In genomic region chr3:107431298-107432012, GRCh38 we compare ENCODE assay signal across 8 cellular contexts. TPM values are rescaled to one million over a fixed set of nuclear protein-coding genes. Genes with fewer than 3 reads are reported as not detected.
DNase-seq lines count a peak whose midpoint lies in the region; ATAC-seq and TF ChIP-seq lines count a peak whose summit lies in the region.

No MANE protein-coding gene starts in this region.

- H3K27ac Mint-ChIP-seq in CD8-positive, alpha-beta memory T cell = peak overlapping the region in 6 of 8 donors; percentile 32 to 77 (median 62)
- H3K27ac Mint-ChIP-seq in stimulated activated naive CD8-positive, alpha-beta T cell treated with anti-CD3 and anti-CD28 coated beads, Interleukin-15, Interleukin-2, amounts not matched to agents 100 ng/mL and 50 ng/mL, for 24 hours = peak overlapping the region; percentile 90

- CTCF ChIA-PET in CD8-positive, alpha-beta memory T cell (lab: Charles Lee) = interaction anchor here (0.8 to 4.2 kb wide), 3 partner anchors 11 to 195 kb away, joined by 4 to 35 read pairs (median 14); no protein-coding TSS in a partner anchor

- H3K36me3 ChIP-seq in CD8-positive, alpha-beta memory T cell (ENCODE audit: insufficient read depth, low read length) = no peaks in the 10 kb centered on the region

- no peaks in the 10 kb centered on the region for H3K9me3 ChIP-seq in CD8-positive, alpha-beta memory T cell (ENCODE audit: low read length)

- peak; percentile 7 to 54 (median 38) for DNase-seq in CD8-positive, alpha-beta memory T cell
- DNase-seq in NOMO-1 treated with dmso at 0.1 percent for 144 hours (lab: John Stamatoyannopoulos, UW; ENCODE audit: unreplicated experiment) (peak; percentile 32), erythroblast (lab: John Stamatoyannopoulos, UW) (peak; percentile 73 to 77), mucosa of gallbladder (ENCODE audit: low spot score) (peak; percentile 66)
- peak; percentile 22 for DNase-seq in activated T-cell treated with anti-CD3 and anti-CD28 coated beads, Interleukin-2, amount 50 U/mL, for 4 hours

- TF ChIP-seq POLR2A in erythroblast (IDR thresholded peaks at IDR 0.05; ENCODE audit: low read length) = peak; percentile 59

- ATAC-seq in GM19324 (IDR thresholded peaks at IDR 0.05; ENCODE audit: low FRiP score, unreplicated experiment) (peak; percentile 75), HG03354 (IDR thresholded peaks at IDR 0.05; ENCODE audit: poor library complexity, severe bottlenecking, unreplicated experiment) (peak; percentile 56)
- ATAC-seq in activated T-cell treated with anti-CD3 and anti-CD28 coated beads, Interleukin-2, amount 50 U/mL, for 4 hours = peak; percentile 77 to 81

- H3K27me3 Mint-ChIP-seq in CD8-positive, alpha-beta memory T cell = peaks cover 7 to 8% of the 10 kb centered on the region in 2 donors
- H3K27me3 Mint-ChIP-seq in activated T-cell treated with anti-CD3 and anti-CD28 coated beads, Interleukin-2, amount 50 U/mL, for 4 hours (ENCODE audit: low read depth) = peaks cover 2% of the 10 kb centered on the region
- peaks cover 17% of the 10 kb centered on the region for H3K27me3 Mint-ChIP-seq in stimulated activated naive CD8-positive, alpha-beta T cell treated with anti-CD3 and anti-CD28 coated beads, Interleukin-15, Interleukin-2, amounts not matched to agents 100 ng/mL and 50 ng/mL, for 24 hours

- H3K9me3 Mint-ChIP-seq in CD8-positive, alpha-beta memory T cell = no peaks in the 10 kb centered on the region
- no peaks in the 10 kb centered on the region for H3K9me3 Mint-ChIP-seq in activated T-cell treated with anti-CD3 and anti-CD28 coated beads, Interleukin-2, amount 50 U/mL, for 4 hours
- no peaks in the 10 kb centered on the region for H3K9me3 Mint-ChIP-seq in stimulated activated naive CD8-positive, alpha-beta T cell treated with anti-CD3 and anti-CD28 coated beads, Interleukin-15, Interleukin-2, amounts not matched to agents 100 ng/mL and 50 ng/mL, for 24 hours

- peak overlapping the region; percentile 14 for H3K27ac ChIP-seq in CD8-positive, alpha-beta memory T cell (ENCODE audit: low read depth, low read length)

- peaks cover 0 to 4% (median 3%) of the 10 kb centered on the region in 3 donors for H3K36me3 Mint-ChIP-seq in CD8-positive, alpha-beta memory T cell
- no peaks in the 10 kb centered on the region for H3K36me3 Mint-ChIP-seq in activated T-cell treated with anti-CD3 and anti-CD28 coated beads, Interleukin-2, amount 50 U/mL, for 4 hours (ENCODE audit: insufficient read depth)
- no peaks in the 10 kb centered on the region for H3K36me3 Mint-ChIP-seq in stimulated activated naive CD8-positive, alpha-beta T cell treated with anti-CD3 and anti-CD28 coated beads, Interleukin-15, Interleukin-2, amounts not matched to agents 100 ng/mL and 50 ng/mL, for 24 hours (ENCODE audit: low read depth)

- H3K4me3 Mint-ChIP-seq in CD8-positive, alpha-beta memory T cell = peak overlapping the region; percentile 90 to 95 (median 92)
- H3K4me3 Mint-ChIP-seq in activated T-cell treated with anti-CD3 and anti-CD28 coated beads, Interleukin-2, amount 50 U/mL, for 4 hours = peak overlapping the region; percentile 89
- peak overlapping the region; percentile 89 for H3K4me3 Mint-ChIP-seq in stimulated activated naive CD8-positive, alpha-beta T cell treated with anti-CD3 and anti-CD28 coated beads, Interleukin-15, Interleukin-2, amounts not matched to agents 100 ng/mL and 50 ng/mL, for 24 hours

- H3K4me1 ChIP-seq in CD8-positive, alpha-beta memory T cell (ENCODE audit: insufficient read depth, low read length) = peaks cover 15% of the 10 kb centered on the region

- peaks cover 20 to 26% (median 22%) of the 10 kb centered on the region in 3 donors for H3K4me1 Mint-ChIP-seq in CD8-positive, alpha-beta memory T cell
- peaks cover 24% of the 10 kb centered on the region for H3K4me1 Mint-ChIP-seq in activated T-cell treated with anti-CD3 and anti-CD28 coated beads, Interleukin-2, amount 50 U/mL, for 4 hours (ENCODE audit: low read depth)
- H3K4me1 Mint-ChIP-seq in stimulated activated naive CD8-positive, alpha-beta T cell treated with anti-CD3 and anti-CD28 coated beads, Interleukin-15, Interleukin-2, amounts not matched to agents 100 ng/mL and 50 ng/mL, for 24 hours (ENCODE audit: low read depth) = peaks cover 26% of the 10 kb centered on the region

- peak overlapping the region; percentile 73 for H3K4me3 ChIP-seq in CD8-positive, alpha-beta memory T cell (ENCODE audit: low read length)

- POLR2A ChIA-PET in CD8-positive, alpha-beta memory T cell (lab: Charles Lee) = interaction anchor here (0.5 to 1.1 kb wide), 3 partner anchors 10 to 91 kb away, joined by 3 to 5 read pairs (median 5); partner anchors contain the start of gene BBX

- no peaks in the 10 kb centered on the region for H3K27me3 ChIP-seq in CD8-positive, alpha-beta memory T cell (ENCODE audit: insufficient read depth, low read length, poor library complexity, severe bottlenecking)

RNA-seq across cellular contexts. Expression of gene CCDC54, which starts 54.2 kb away (rescaled TPM):
- total RNA-seq in CD8-positive, alpha-beta memory T cell = not detected
- 0.14 TPM for polyA plus RNA-seq in CD8-positive, alpha-beta memory T cell
- total RNA-seq in activated T-cell treated with anti-CD3 and anti-CD28 coated beads, Interleukin-2, amount 50 U/mL, for 4 hours = not detected
- total RNA-seq in mucosa of gallbladder = not detected

Comparison
In these comparisons a context has a peak if more than half of its experiments do, and no peak if none do; other contexts are left out.
1. Peak in every context shown above with its lines: DNase-seq, ATAC-seq, H3K4me3 ChIP-seq and H3K27ac ChIP-seq.
2. DNase-seq: peak in every context shown above with its lines; median percentile 75 in erythroblast; 66 in mucosa of gallbladder; 38 in CD8-positive, alpha-beta memory T cell; 32 in NOMO-1 treated with dmso at 0.1 percent for 144 hours; 22 in activated T-cell treated with anti-CD3 and anti-CD28 coated beads, Interleukin-2, amount 50 U/mL, for 4 hours.